In genomic region chr2:203572316-203572715, GRCh38 we compare ENCODE assay signal across 9 cellular contexts.
"Had no signal": no experiment of that assay in that cellular context is flagged by ENCODE, and none has a peak within 500 bp of the region (broad histone marks: within the 10 kb centered on the region; RNA-seq: fewer than 3 reads in every experiment).

No MANE protein-coding gene starts in this region.

- H3K4me2 ChIP-seq: GM23338 had no signal

- H2AFZ ChIP-seq: GM23248, GM23338 had no signal

- DNase-seq: GM23248, GOT3, H7, H9, HCEC 1CT, HFFc6 had no signal

- H3K4me3 ChIP-seq: GM23248, GM23338, HAP-1 had no signal

- H3K27ac ChIP-seq: GM23248 had no signal

- H3K36me3 ChIP-seq: HAP-1 had no signal

- ATAC-seq: GM23338, HCT116 had no signal

- H3K9me3 ChIP-seq: HAP-1 had no signal

- H3K9ac ChIP-seq: GM23248 had no signal
